ENCODE assay signal across 16 cellular contexts in the genomic region with DNA sequence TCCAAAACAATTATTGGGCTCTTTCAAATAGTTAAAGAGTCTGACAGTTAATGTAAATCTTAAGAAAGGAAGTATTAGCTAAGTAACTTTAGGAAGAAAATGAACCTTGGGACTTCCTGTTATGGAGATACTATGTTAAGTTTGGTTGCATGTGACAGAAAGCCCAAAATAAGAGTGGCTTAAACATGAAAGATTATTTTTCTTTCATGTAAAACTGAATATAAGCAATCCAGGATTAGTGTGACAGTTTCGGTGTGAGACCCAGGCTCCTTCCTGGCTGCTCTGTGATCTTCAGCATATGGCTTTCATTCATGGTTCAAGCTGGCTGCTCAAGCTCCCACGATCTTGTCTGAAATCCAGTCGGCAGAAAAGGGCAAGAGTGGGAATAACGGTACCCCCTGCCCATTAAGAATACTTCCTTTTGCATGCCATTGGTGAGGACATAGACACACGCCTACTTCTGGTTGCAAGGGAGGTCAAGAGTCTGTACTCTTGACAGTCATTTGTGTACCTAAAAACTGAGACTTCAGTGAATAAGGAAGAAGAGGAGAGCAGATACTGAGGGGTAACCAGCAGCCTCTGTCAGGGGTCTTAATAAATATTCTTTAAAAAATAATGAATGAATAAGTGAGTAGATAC. TPM values are rescaled to one million over a fixed set of nuclear protein-coding genes. Genes with fewer than 3 reads are reported as not detected.
DNase-seq lines count a peak whose midpoint lies in the region; ATAC-seq lines count a peak whose summit lies in the region.
"Had no signal": no experiment of that assay in that cellular context is flagged by ENCODE, and none has a peak within 500 bp of the region (broad histone marks: within the 10 kb centered on the region; RNA-seq: fewer than 3 reads in every experiment).

No MANE protein-coding gene starts in this region.

- peaks cover 0 to 3% (median 0%) of the 10 kb centered on the region in 3 experiments for H3K36me3 ChIP-seq in naive thymus-derived CD4-positive, alpha-beta T cell (ENCODE audit: control insufficient read depth in 2 of 3, insufficient read depth in 3 of 3, low read length in 3 of 3)
- H3K36me3 ChIP-seq: left lung had no signal

- peak overlapping the region; percentile 85 for H3K27ac ChIP-seq in naive thymus-derived CD4-positive, alpha-beta T cell (ENCODE audit: low read depth, low read length)
- H3K27ac ChIP-seq: parathyroid adenoma had no signal

- peaks cover 44% of the 10 kb centered on the region for H3K4me1 Mint-ChIP-seq in T-helper 17 cell
- peaks cover 44 to 62% (median 54%) of the 10 kb centered on the region in 7 donors for H3K4me1 Mint-ChIP-seq in naive thymus-derived CD4-positive, alpha-beta T cell

- no peaks in the 10 kb centered on the region for H3K27me3 Mint-ChIP-seq in T-helper 17 cell
- no peaks in the 10 kb centered on the region for H3K27me3 Mint-ChIP-seq in naive thymus-derived CD4-positive, alpha-beta T cell

- ATAC-seq in HG02610 (IDR thresholded peaks at IDR 0.05; ENCODE audit: unreplicated experiment) (peak; percentile 24), T-helper 17 cell (no peak)
- ATAC-seq in naive thymus-derived CD4-positive, alpha-beta T cell: no peak
- ATAC-seq in activated CD4-positive, CD25-positive, alpha-beta regulatory T cell treated with anti-CD3 and anti-CD28 coated beads, Interleukin-2, amount 50 U/mL, for 24 hours: no peak
- ATAC-seq: left lung, Right ventricle myocardium inferior had no signal

- peak; percentile 31 for DNase-seq in NOMO-1 treated with DMSO at 0.1 percent for 48 hours (lab: John Stamatoyannopoulos, UW; ENCODE audit: unreplicated experiment)
- no peak for DNase-seq in NOMO-1 treated with dmso at 0.1 percent for 144 hours (lab: John Stamatoyannopoulos, UW; ENCODE audit: unreplicated experiment)
- no peak for DNase-seq in T-helper 17 cell
- peak in 6 of 9 donors; percentile 29 to 54 (median 38) for DNase-seq in naive thymus-derived CD4-positive, alpha-beta T cell
- DNase-seq in NCI-H1092 (lab: John Stamatoyannopoulos, UW): no peak
- DNase-seq in NCI-H510A treated with DMSO at 0.1 percent for 48 hours (lab: John Stamatoyannopoulos, UW): no peak
- DNase-seq: activated CD4-positive, alpha-beta T cell treated with anti-CD3 and anti-CD28 coated beads for 1 hour; aorta; glutamatergic neuron; left lung; NCI-H2171 treated with DMSO at 0.1 percent for 48 hours; stimulated activated CD4-positive, alpha-beta T cell treated with anti-CD3 and anti-CD28 coated beads, Interleukin-1b, Interleukin-23, amount 100 ng/mL, for 48 hours had no signal

- H3K9me3 ChIP-seq in T-helper 17 cell (ENCODE audit: control insufficient read depth, low read length, poor library complexity, severe bottlenecking): no peaks in the 10 kb centered on the region
- no peaks in the 10 kb centered on the region for H3K9me3 ChIP-seq in naive thymus-derived CD4-positive, alpha-beta T cell (ENCODE audit: control insufficient read depth in 2 of 3, low read length in 3 of 3)
- H3K9me3 ChIP-seq: left lung had no signal

- no peaks in the 10 kb centered on the region for H3K27me3 ChIP-seq in naive thymus-derived CD4-positive, alpha-beta T cell (ENCODE audit: control insufficient read depth in 2 of 2, insufficient read depth in 2 of 2, low read length in 2 of 2)
- H3K27me3 ChIP-seq: left lung had no signal

- H3K4me3 ChIP-seq in naive thymus-derived CD4-positive, alpha-beta T cell (ENCODE audit: low read length): no peak overlapping the region

- intact Hi-C loops in naive thymus-derived CD4-positive, alpha-beta T cell (cut with micrococcal nuclease): loop anchor here (2.0 to 5.0 kb wide), 13 partner anchors 56 to 1981 kb away; a partner anchor contains a TSS

- H3K27ac Mint-ChIP-seq in T-helper 17 cell: peak overlapping the region; percentile 98
- H3K27ac Mint-ChIP-seq in naive thymus-derived CD4-positive, alpha-beta T cell: peak overlapping the region; percentile 79 to 96 (median 93)

- CTCF ChIA-PET in naive thymus-derived CD4-positive, alpha-beta T cell (lab: Charles Lee): interaction anchor here (0.6 to 1.4 kb wide), 12 partner anchors 8 to 1717 kb away, joined by 3 to 5 read pairs (median 3); no protein-coding TSS in a partner anchor

- H3K9me3 Mint-ChIP-seq in naive thymus-derived CD4-positive, alpha-beta T cell: peaks cover 0 to 1% (median 0%) of the 10 kb centered on the region in 11 donors

- peaks cover 21 to 27% of the 10 kb centered on the region in 2 donors for H3K4me1 ChIP-seq in naive thymus-derived CD4-positive, alpha-beta T cell (ENCODE audit: control insufficient read depth in 2 of 2, insufficient read depth in 2 of 2, low read length in 2 of 2)
- H3K4me1 ChIP-seq: parathyroid adenoma had no signal

- no peak overlapping the region for H3K4me3 Mint-ChIP-seq in T-helper 17 cell
- peak overlapping the region; percentile 70 to 99 (median 76) for H3K4me3 Mint-ChIP-seq in naive thymus-derived CD4-positive, alpha-beta T cell

- POLR2A ChIA-PET in naive thymus-derived CD4-positive, alpha-beta T cell (lab: Charles Lee): interaction anchor here (0.6 to 1.6 kb wide), 6 partner anchors 8 to 1438 kb away, joined by 3 to 6 read pairs (median 4); a partner anchor contains a TSS

- H3K36me3 Mint-ChIP-seq in T-helper 17 cell (ENCODE audit: low read depth): peaks cover 6% of the 10 kb centered on the region
- peaks cover 0 to 11% (median 8%) of the 10 kb centered on the region in 5 donors for H3K36me3 Mint-ChIP-seq in naive thymus-derived CD4-positive, alpha-beta T cell

RNA-seq across cellular contexts. Expression of a gene that starts 2.2 kb away (rescaled TPM):
- total RNA-seq in T-helper 17 cell: 10 to 100 TPM; 22.7 to 23.5 TPM
- total RNA-seq in naive thymus-derived CD4-positive, alpha-beta T cell: 10 to 100 TPM; 28.5 to 51.3 (median 43.9) TPM
- 10 to 100 TPM; 36.7 to 48.9 TPM for polyA plus RNA-seq in naive thymus-derived CD4-positive, alpha-beta T cell

RNA-seq across cellular contexts. Expression of a gene that starts 17.3 kb away (rescaled TPM):
- under 1 TPM in 1 of 2 donors, not detected in 1; 0.12 TPM for total RNA-seq in T-helper 17 cell
- total RNA-seq in naive thymus-derived CD4-positive, alpha-beta T cell: not detected
- not detected for polyA plus RNA-seq in naive thymus-derived CD4-positive, alpha-beta T cell
- total RNA-seq: left lung, Right ventricle myocardium inferior had no signal

RNA-seq across cellular contexts. Expression of a gene that starts 50.7 kb away (rescaled TPM):
- under 1 TPM; 0.27 to 0.55 TPM for total RNA-seq in T-helper 17 cell
- total RNA-seq in naive thymus-derived CD4-positive, alpha-beta T cell: 1 to 10 TPM in 2 of 5 experiments, under 1 TPM in 2, not detected in 1; 0.08 to 1.9 (median 1.1) TPM
- polyA plus RNA-seq in naive thymus-derived CD4-positive, alpha-beta T cell: under 1 TPM in 1 of 2 donors, not detected in 1; 0.15 TPM

Comparison
In these comparisons a context has a peak if more than half of its experiments do, and no peak if none do; other contexts are left out.
1. DNase-seq: peak in NOMO-1 treated with DMSO at 0.1 percent for 48 hours (single experiment) and naive thymus-derived CD4-positive, alpha-beta T cell (6 of 9); none in NOMO-1 treated with dmso at 0.1 percent for 144 hours (single experiment), T-helper 17 cell (0 of 3), NCI-H1092 (single experiment) and NCI-H510A treated with DMSO at 0.1 percent for 48 hours (single experiment).